ENCODE assay signal across 28 cellular contexts in genomic region chr22:17907731-17908051, GRCh38.
DNase-seq lines count a peak whose midpoint lies in the region; ATAC-seq and TF ChIP-seq lines count a peak whose summit lies in the region.
"Had no signal": no experiment of that assay in that cellular context is flagged by ENCODE, and none has a peak within 500 bp of the region (broad histone marks: within the 10 kb centered on the region; RNA-seq: fewer than 3 reads in every experiment).

No MANE protein-coding gene starts in this region.

- peaks cover 39% of the 10 kb centered on the region for H4K20me1 ChIP-seq in smooth muscle cell (ENCODE audit: low read depth)

- no peak for DNase-seq in right atrium auricular region (ENCODE audit: low spot score)
- no peak for DNase-seq in Right ventricle myocardium superior
- peak; percentile 24 for DNase-seq in fibroblast of villous mesenchyme (ENCODE audit: low read depth)
- DNase-seq in nucleus accumbens (lab: John Stamatoyannopoulos, UW), result no peak
- DNase-seq in AG20443 (ENCODE audit: low spot score), result no peak
- DNase-seq in smooth muscle cell (lab: John Stamatoyannopoulos, UW; ENCODE audit: unreplicated experiment), result no peak
- no peak for DNase-seq in NCI-H2196 (lab: John Stamatoyannopoulos, UW; ENCODE audit: unreplicated experiment)
- DNase-seq: activated gamma-delta T cell; activated naive CD8-positive, alpha-beta T cell treated with anti-CD3 and anti-CD28 coated beads, Interleukin-2, amount 10 ng/mL, durations not matched to agents 7 days and 5 days; activated T-cell treated with anti-CD3 and anti-CD28 coated beads, Interleukin-2, amount 50 U/mL, for 24 hours; BE2C; CD8-positive, alpha-beta T cell; dermis blood vessel endothelial cell; immature natural killer cell; mesenchymal stem cell; NCI-H1105; NCI-H187 treated with DMSO at 0.1 percent for 48 hours; NCI-H2171; NCI-H510A; RPMI8226; SK-N-SH; stimulated activated CD4-positive, alpha-beta T cell treated with anti-CD3 and anti-CD28 coated beads, Interleukin-15, amount 100 ng/mL, for 24 hours; stimulated activated naive CD4-positive, alpha-beta T cell; uterus had no signal

- H3K79me2 ChIP-seq in parathyroid adenoma, result peaks cover 30% of the 10 kb centered on the region
- H3K79me2 ChIP-seq in smooth muscle cell (ENCODE audit: low read depth), result peaks cover 64% of the 10 kb centered on the region

- peaks cover 0 to 80% of the 10 kb centered on the region in 2 donors for H3K4me1 ChIP-seq in right atrium auricular region
- peaks cover 44% of the 10 kb centered on the region for H3K4me1 ChIP-seq in parathyroid adenoma
- peaks cover 22% of the 10 kb centered on the region for H3K4me1 ChIP-seq in smooth muscle cell (ENCODE audit: low read depth)

- H3K27ac ChIP-seq in right atrium auricular region, result peak overlapping the region; percentile 87 to 94
- H3K27ac ChIP-seq in parathyroid adenoma, result peak overlapping the region; percentile 96
- H3K27ac ChIP-seq in smooth muscle cell (ENCODE audit: low read depth), result no peak overlapping the region
- H3K27ac ChIP-seq: ascending aorta, thoracic aorta, uterus had no signal

- H3K27me3 ChIP-seq in right atrium auricular region (no peaks in the 10 kb centered on the region), parathyroid adenoma (ENCODE audit: control insufficient read depth, insufficient read depth, low read length) (no peaks in the 10 kb centered on the region), smooth muscle cell (ENCODE audit: low read depth) (no peaks in the 10 kb centered on the region)
- H3K27me3 ChIP-seq: ascending aorta, BE2C, uterus had no signal

- no peak overlapping the region for H3K9ac ChIP-seq in parathyroid adenoma
- H3K9ac ChIP-seq in smooth muscle cell (ENCODE audit: low read depth), result no peak overlapping the region
- H3K9ac ChIP-seq: SK-N-SH had no signal

- ATAC-seq in Right ventricle myocardium superior (ENCODE audit: poor library complexity), result no peak
- ATAC-seq: CD8-positive, alpha-beta T cell; GM23338 had no signal

- H2AFZ ChIP-seq in parathyroid adenoma (no peak overlapping the region), smooth muscle cell (ENCODE audit: low read depth) (no peak overlapping the region)
- H2AFZ ChIP-seq: GM23338 had no signal

- H3K36me3 ChIP-seq in right atrium auricular region, result peaks cover 37% of the 10 kb centered on the region
- H3K36me3 ChIP-seq in parathyroid adenoma (ENCODE audit: control insufficient read depth, insufficient read depth, low read length), result no peaks in the 10 kb centered on the region
- peaks cover 4% of the 10 kb centered on the region for H3K36me3 ChIP-seq in smooth muscle cell (ENCODE audit: low read depth)
- H3K36me3 ChIP-seq: uterus had no signal

- H3K4me2 ChIP-seq in parathyroid adenoma (ENCODE audit: low read length) (peak overlapping the region; percentile 15), smooth muscle cell (no peak overlapping the region)
- H3K4me2 ChIP-seq: GM23338, SK-N-SH had no signal

- peaks cover 22% of the 10 kb centered on the region for H3F3A ChIP-seq in smooth muscle cell (ENCODE audit: low read depth)

- WGBS in smooth muscle cell (ENCODE audit: low lambda C conversion rate), result 94% methylated on average over 9 of the region's 9 CpGs

- H3K4me3 ChIP-seq in right atrium auricular region (no peak overlapping the region), fibroblast of villous mesenchyme (ENCODE audit: low read depth, low read length) (no peak overlapping the region), parathyroid adenoma (ENCODE audit: low read depth, low read length) (no peak overlapping the region), smooth muscle cell (no peak overlapping the region)
- H3K4me3 ChIP-seq: ascending aorta, GM23338, thoracic aorta, uterus had no signal

- intact Hi-C loops in Right ventricle myocardium superior (cut with DNase I), result loop anchor here (5.0 to 10.0 kb wide), 2 partner anchors 75 to 163 kb away; no protein-coding TSS in a partner anchor

- H3K9me3 ChIP-seq in right atrium auricular region (no peaks in the 10 kb centered on the region), parathyroid adenoma (ENCODE audit: control insufficient read depth, low read length) (no peaks in the 10 kb centered on the region), smooth muscle cell (replicated peaks; ENCODE audit: low read depth) (no peaks in the 10 kb centered on the region)
- H3K9me3 ChIP-seq: ascending aorta, BE2C, SK-N-SH, thoracic aorta, uterus had no signal

- TF ChIP-seq CTCF in right atrium auricular region (IDR thresholded peaks at IDR 0.05), result no peak
- no peak for TF ChIP-seq CTCF in fibroblast of villous mesenchyme (IDR thresholded peaks at IDR 0.05; ENCODE audit: insufficient read depth, low read depth, low read length)
- no peak for TF ChIP-seq CTCF in parathyroid adenoma (IDR thresholded peaks at IDR 0.05)
- TF ChIP-seq CTCF in smooth muscle cell (IDR thresholded peaks at IDR 0.05; ENCODE audit: borderline replicate concordance, insufficient read depth, poor library complexity, severe bottlenecking), result no peak
